Comparison of ENCODE assay signal across 10 cellular contexts in the genomic region with DNA sequence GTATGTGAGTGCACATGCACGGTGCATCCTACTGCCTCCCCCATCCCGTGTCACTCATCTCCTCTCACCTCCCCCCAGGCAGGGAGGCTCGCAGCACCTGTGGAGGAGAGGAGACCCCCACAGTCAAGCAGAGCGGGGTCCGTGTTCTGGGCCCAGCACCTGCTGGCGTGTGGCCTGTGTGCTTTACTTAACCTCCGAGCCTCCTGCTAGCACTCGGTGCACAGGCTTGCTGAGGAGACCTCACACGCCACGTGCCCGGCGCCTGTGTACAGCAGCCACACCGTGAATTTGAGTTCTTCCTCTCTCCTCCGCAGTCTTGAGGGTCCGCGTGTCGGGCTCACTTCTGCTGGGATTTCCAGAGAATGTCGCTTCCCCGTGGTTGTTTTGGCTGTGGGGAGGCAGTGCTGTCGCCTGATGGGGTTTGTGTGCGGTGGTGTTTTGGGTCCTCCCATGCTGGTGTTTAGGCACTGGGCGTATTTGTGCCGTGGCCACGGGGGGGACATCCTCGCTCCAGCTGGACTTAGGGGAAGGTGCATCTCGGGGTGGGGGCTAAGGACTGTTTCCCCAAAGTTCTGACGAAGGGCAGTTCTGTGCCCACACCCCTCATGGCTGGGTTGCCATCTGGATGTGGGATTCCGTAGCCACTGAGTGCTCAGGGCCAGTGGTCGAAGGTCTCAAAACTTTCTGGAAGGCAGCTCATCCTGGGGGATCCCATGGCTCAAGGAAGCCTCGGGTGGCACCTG. TPM values are rescaled to one million over a fixed set of nuclear protein-coding genes. Genes with fewer than 3 reads are reported as not detected.
DNase-seq lines count a peak whose midpoint lies in the region; ATAC-seq, FAIRE-seq and TF ChIP-seq lines count a peak whose summit lies in the region.
"Had no signal": no experiment of that assay in that cellular context is flagged by ENCODE, and none has a peak within 500 bp of the region (broad histone marks: within the 10 kb centered on the region; RNA-seq: fewer than 3 reads in every experiment).

No MANE protein-coding gene starts in this region.

- intact Hi-C loops in left ventricle myocardium superior (cut with micrococcal nuclease) (no loop called here), sigmoid colon (cut with DNase I) (no loop called here)

- H3K27me3 ChIP-seq in GM23338 (ENCODE audit: insufficient read depth), result no peaks in the 10 kb centered on the region
- H3K27me3 ChIP-seq in sigmoid colon, result peaks cover 0 to 2% (median 0%) of the 10 kb centered on the region in 3 donors
- no peaks in the 10 kb centered on the region for H3K27me3 ChIP-seq in small intestine (ENCODE audit: control insufficient read depth in 2 of 2, insufficient read depth in 2 of 2, low read length in 2 of 2)

- no peaks in the 10 kb centered on the region for H3K79me2 ChIP-seq in GM23338 (replicated peaks; ENCODE audit: insufficient read depth)

- H3K27ac ChIP-seq in GM23338 (ENCODE audit: low read depth), result no peak overlapping the region
- peak overlapping the region in 3 of 4 donors; percentile 53 to 61 (median 54) for H3K27ac ChIP-seq in sigmoid colon
- H3K27ac ChIP-seq in small intestine (ENCODE audit: low read depth in 1 of 2, low read length in 1 of 2), result no peak overlapping the region

- in situ Hi-C loops in ACHN (cut with HindIII; ENCODE audit: low pct_ligation_motif_present, low pct_unique_long_range_greater_than_20kb, low sequenced_read_pairs), result no loop called here

- no peak for FAIRE-seq in small intestine (lab: Jason Lieb, UNC)
- FAIRE-seq: RCC 7860 had no signal

- 0 out of 2 replicates have a peak, but pooled peaks cover 4% of the 10 kb centered on the region for H3F3A ChIP-seq in GM23338 (replicated peaks; ENCODE audit: low read depth)

- no peak overlapping the region for H3K27ac Mint-ChIP-seq in GM23338

- no peak for TF ChIP-seq EP300 in sigmoid colon (IDR thresholded peaks at IDR 0.05)

- H2AFZ ChIP-seq in GM23338, result peak overlapping the region; percentile 88; the same call in 1 of the 2 replicates

- H3K4me3 ChIP-seq in GM23338, result peak overlapping the region; percentile 76
- peak overlapping the region in 3 of 4 donors; percentile 38 to 50 (median 47) for H3K4me3 ChIP-seq in sigmoid colon
- no peak overlapping the region for H3K4me3 ChIP-seq in small intestine (ENCODE audit: low read depth in 1 of 2, low read length in 2 of 2)

- H3K9me3 ChIP-seq in sigmoid colon, result no peaks in the 10 kb centered on the region
- H3K9me3 ChIP-seq in small intestine (ENCODE audit: control insufficient read depth, low read depth), result peaks cover 2% of the 10 kb centered on the region

- no peaks in the 10 kb centered on the region for H4K20me1 ChIP-seq in GM23338 (replicated peaks; ENCODE audit: insufficient read depth)

- WGBS in sigmoid colon, 2 donors, result 83 to 84% methylated on average over 30 of the region's 30 CpGs
- 78 to 81% (median 81%) methylated on average over 27 to 30 of the region's 30 CpGs for WGBS in small intestine, 3 donors

- peaks cover 10% of the 10 kb centered on the region; the same call in 2 of the 3 replicates for H3K4me1 Mint-ChIP-seq in GM23338
- peaks cover 17% of the 10 kb centered on the region for H3K4me1 Mint-ChIP-seq in activated T-cell treated with anti-CD3 and anti-CD28 coated beads, Interleukin-2, amount 50 U/mL, for 4 hours (ENCODE audit: low read depth)

- no peak for TF ChIP-seq POLR2A in sigmoid colon (IDR thresholded peaks at IDR 0.05)

- peak; percentile 22 for ATAC-seq in GM23338
- ATAC-seq in activated T-cell treated with anti-CD3 and anti-CD28 coated beads, Interleukin-2, amount 50 U/mL, for 4 hours, result no peak
- ATAC-seq in left ventricle myocardium superior, result peak; percentile 5
- no peak for ATAC-seq in GM19397 (IDR thresholded peaks at IDR 0.05; ENCODE audit: unreplicated experiment)

- TF ChIP-seq CTCF in GM23338 (conservative IDR thresholded peaks at IDR 0.05; ENCODE audit: low read depth in 2 of 2) (no peak), sigmoid colon (IDR thresholded peaks at IDR 0.05) (no peak)

- peak overlapping the region; percentile 68 for H3K4me3 Mint-ChIP-seq in GM23338
- H3K4me3 Mint-ChIP-seq in activated T-cell treated with anti-CD3 and anti-CD28 coated beads, Interleukin-2, amount 50 U/mL, for 4 hours, result peak overlapping the region; percentile 74

- no peaks in the 10 kb centered on the region for H3K36me3 Mint-ChIP-seq in GM23338 (ENCODE audit: low read depth)
- no peaks in the 10 kb centered on the region for H3K36me3 Mint-ChIP-seq in activated T-cell treated with anti-CD3 and anti-CD28 coated beads, Interleukin-2, amount 50 U/mL, for 4 hours (ENCODE audit: insufficient read depth)

- peaks cover 5% of the 10 kb centered on the region; the same call in 2 of the 3 replicates for H3K9me3 Mint-ChIP-seq in GM23338
- no peaks in the 10 kb centered on the region for H3K9me3 Mint-ChIP-seq in activated T-cell treated with anti-CD3 and anti-CD28 coated beads, Interleukin-2, amount 50 U/mL, for 4 hours

- peak overlapping the region; percentile 81 for H3K4me2 ChIP-seq in GM23338

- peaks cover 10% of the 10 kb centered on the region for H3K27me3 Mint-ChIP-seq in GM23338 (ENCODE audit: insufficient read depth, low read depth, poor library complexity)
- H3K27me3 Mint-ChIP-seq in activated T-cell treated with anti-CD3 and anti-CD28 coated beads, Interleukin-2, amount 50 U/mL, for 4 hours (ENCODE audit: low read depth), result peaks cover 7% of the 10 kb centered on the region

- DNase-seq in GM23338 (ENCODE audit: low spot score) (no peak), left ventricle myocardium superior (peak; percentile 36), sigmoid colon (no peak), small intestine (no peak), ACHN (no peak)
- no peak for DNase-seq in activated T-cell treated with anti-CD3 and anti-CD28 coated beads, Interleukin-2, amount 50 U/mL, for 4 hours
- DNase-seq in activated CD8-positive, alpha-beta memory T cell treated with anti-CD3 and anti-CD28 coated beads for 24 hours, result no peak

- H3K36me3 ChIP-seq in GM23338 (ENCODE audit: insufficient read depth) (no peaks in the 10 kb centered on the region), sigmoid colon (no peaks in the 10 kb centered on the region), small intestine (ENCODE audit: control insufficient read depth in 2 of 2, insufficient read depth in 2 of 2, low read length in 2 of 2) (no peaks in the 10 kb centered on the region)

- peaks cover 7% of the 10 kb centered on the region; the same call in 1 of the 2 replicates for H3K9me2 ChIP-seq in GM23338 (ENCODE audit: insufficient read depth)

- H3K4me1 ChIP-seq in GM23338 (ENCODE audit: insufficient read depth) (0 out of 2 replicates have a peak, but pooled peaks cover 4% of the 10 kb centered on the region), sigmoid colon (peaks cover 0 to 11% (median 8%) of the 10 kb centered on the region in 4 donors), small intestine (ENCODE audit: control insufficient read depth in 2 of 2, insufficient read depth in 1 of 2, low read depth in 1 of 2, low read length in 1 of 2) (no peaks in the 10 kb centered on the region)

TF ChIP-seq in GM23338, 12 proteins besides CTCF, POLR2A, EP300 and RAD21 (continues in another document):
- TF ChIP-seq ZNF114 (CRISPR knock-in tag; IDR thresholded peaks at IDR 0.05), result no peak
- TF ChIP-seq, protein P1, sequence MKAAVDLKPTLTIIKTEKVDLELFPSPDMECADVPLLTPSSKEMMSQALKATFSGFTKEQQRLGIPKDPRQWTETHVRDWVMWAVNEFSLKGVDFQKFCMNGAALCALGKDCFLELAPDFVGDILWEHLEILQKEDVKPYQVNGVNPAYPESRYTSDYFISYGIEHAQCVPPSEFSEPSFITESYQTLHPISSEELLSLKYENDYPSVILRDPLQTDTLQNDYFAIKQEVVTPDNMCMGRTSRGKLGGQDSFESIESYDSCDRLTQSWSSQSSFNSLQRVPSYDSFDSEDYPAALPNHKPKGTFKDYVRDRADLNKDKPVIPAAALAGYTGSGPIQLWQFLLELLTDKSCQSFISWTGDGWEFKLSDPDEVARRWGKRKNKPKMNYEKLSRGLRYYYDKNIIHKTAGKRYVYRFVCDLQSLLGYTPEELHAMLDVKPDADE (IDR thresholded peaks at IDR 0.05), result no peak
- TF ChIP-seq ZNF331 (CRISPR knock-in tag; IDR thresholded peaks at IDR 0.05; ENCODE audit: low read depth), result no peak
- no peak for TF ChIP-seq NANOG (IDR thresholded peaks at IDR 0.05; ENCODE audit: borderline replicate concordance)

RNA-seq across cellular contexts. Expression of a gene that starts 34.8 kb away (rescaled TPM):
- total RNA-seq in GM23338 (2014; rRNA removed; shearing (Covaris generic)), result 0.69 and 0.82 TPM in 2 replicates
- polyA plus RNA-seq in GM23338 (2016; fragmentation: Nextera tagmentation; extraction: Ambion mirVana) (4.0 and 4.4 TPM in 2 replicates), sigmoid colon (1 to 10 TPM in 2 of 3 donors, under 1 TPM in 1; 0.60 to 4.6 (median 1.8) TPM), small intestine (1 to 10 TPM in 2 of 3 donors, not detected in 1; 1.4 to 9.3 TPM)
- total RNA-seq in activated T-cell treated with anti-CD3 and anti-CD28 coated beads, Interleukin-2, amount 50 U/mL, for 4 hours, result 1 to 10 TPM; 1.1 to 1.4 (median 1.3) TPM
- total RNA-seq in left ventricle myocardium superior (12.1 TPM), sigmoid colon (10 to 100 TPM in 2 of 4 donors, 1 to 10 TPM in 1, under 1 TPM in 1; 0.99 to 11.1 (median 7.3) TPM)
- total RNA-seq: G401 had no signal

RNA-seq across cellular contexts. Expression of a gene that starts 57.2 kb away (rescaled TPM):
- total RNA-seq in GM23338 (2014; rRNA removed; shearing (Covaris generic)), result 0.27 TPM in 1 of 2 replicates, not detected in the other
- not detected in 2 replicates for polyA plus RNA-seq in GM23338 (2016; fragmentation: Nextera tagmentation; extraction: Ambion mirVana)
- under 1 TPM in 1 of 3 donors, not detected in 2; 0.05 TPM for total RNA-seq in activated T-cell treated with anti-CD3 and anti-CD28 coated beads, Interleukin-2, amount 50 U/mL, for 4 hours
- 0.42 TPM for total RNA-seq in left ventricle myocardium superior
- total RNA-seq in sigmoid colon, result under 1 TPM in 1 of 4 donors, not detected in 3; 0.28 TPM
- under 1 TPM in 1 of 3 donors, not detected in 2; 0.10 TPM for polyA plus RNA-seq in sigmoid colon
- under 1 TPM in 1 of 3 donors, not detected in 2; 0.27 TPM for polyA plus RNA-seq in small intestine

Comparison
In these comparisons a context has a peak if more than half of its experiments do, and no peak if none do; other contexts are left out.
1. ATAC-seq: peak in GM23338 (single experiment) and left ventricle myocardium superior (single experiment); none in activated T-cell treated with anti-CD3 and anti-CD28 coated beads, Interleukin-2, amount 50 U/mL, for 4 hours (0 of 2) and GM19397 (single experiment).
2. H3K27ac ChIP-seq: peak in sigmoid colon (3 of 4); none in GM23338 (single experiment) and small intestine (0 of 2).
3. H3K4me3 ChIP-seq: peak in GM23338 (single experiment) and sigmoid colon (3 of 4); none in small intestine (0 of 2).